ENCODE assay signal across 8 cellular contexts in genomic region chr2:45651415-45652089, GRCh38. TPM values are rescaled to one million over a fixed set of nuclear protein-coding genes. Genes with fewer than 3 reads are reported as not detected.
DNase-seq lines count a peak whose midpoint lies in the region; FAIRE-seq and TF ChIP-seq lines count a peak whose summit lies in the region.

Gene PRKCE (plus strand): TSS chr2:45651675.

- peak; percentile 7; the same call in 1 of the 2 replicates for TF ChIP-seq POLR2A in H54 (IDR thresholded peaks at IDR 0.05; ENCODE audit: low read depth, low read length)

- CTCF ChIA-PET in GM10248 (lab: Yijun Ruan, JAX): interaction anchor here (1.5 to 3.5 kb wide), 5 partner anchors 9 to 284 kb away, joined by 4 to 13 read pairs (median 6); no protein-coding TSS in a partner anchor

- POLR2A ChIA-PET in GM10248 (lab: Yijun Ruan, JAX): interaction anchor here (0.9 to 1.3 kb wide), 2 partner anchors 10 to 37 kb away, joined by 3 read pairs; no protein-coding TSS in a partner anchor

- peak within 1 kb of the TSS; percentile 80 for H3K4me3 ChIP-seq in epithelial cell of esophagus (ENCODE audit: low read length)

- no peak for FAIRE-seq in H54 (lab: Jason Lieb, UNC)

- DNase-seq in GM10248 (ENCODE audit: extremely low spot score) (peak; percentile 53), H54 (ENCODE audit: insufficient read length, low spot score) (peak; percentile 79), M059J (ENCODE audit: low read depth) (peak; percentile 38), activated T-cell treated with anti-CD3 and anti-CD28 coated beads for 24 hours (ENCODE audit: low read depth) (peak; percentile 38), epithelial cell of esophagus (ENCODE audit: low read depth) (peak; percentile 29), midbrain (lab: John Stamatoyannopoulos, UW) (peak; percentile 55), NCI-H2196 (lab: John Stamatoyannopoulos, UW; ENCODE audit: unreplicated experiment) (no peak)
- peak; percentile 34 for DNase-seq in stimulated activated CD8-positive, alpha-beta memory T cell treated with anti-CD3 and anti-CD28 coated beads, Interleukin-7, amount 100 ng/mL, for 24 hours (ENCODE audit: low read depth)

- no peak for TF ChIP-seq CTCF in GM10248 (IDR thresholded peaks at IDR 0.05; ENCODE audit: control extremely low read depth, extremely low read depth, low read depth, missing control alignments)
- TF ChIP-seq CTCF in epithelial cell of esophagus (IDR thresholded peaks at IDR 0.05; ENCODE audit: insufficient read depth, low read depth, low read length, missing control alignments): no peak

RNA-seq across cellular contexts. Expression of gene PRKCE, which starts in this region (rescaled TPM):
- total RNA-seq in M059J (2014; rRNA removed; shearing (Covaris generic)): 5.9 and 6.0 TPM in 2 replicates
